Comparison of ENCODE assay signal across 16 cellular contexts in the genomic region with DNA sequence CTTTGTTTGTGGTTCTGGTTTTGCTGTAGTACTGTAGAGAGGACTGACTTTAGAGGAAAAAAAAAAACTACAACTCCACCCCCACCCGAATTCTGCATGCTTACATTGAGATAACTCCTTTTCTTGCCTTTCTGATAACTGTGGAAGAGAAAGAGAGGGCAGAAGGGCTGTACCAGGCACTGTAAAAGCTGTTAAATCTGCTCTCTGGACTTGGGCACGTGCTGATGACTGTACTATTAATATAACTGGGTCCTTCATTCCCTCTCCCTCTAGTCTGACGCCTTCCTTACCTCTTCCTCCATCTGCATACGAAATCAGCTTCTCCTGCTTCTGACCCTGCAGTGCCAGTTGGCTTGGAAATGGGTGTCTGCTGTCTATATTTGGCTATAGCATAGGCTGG. TPM values are rescaled to one million over a fixed set of nuclear protein-coding genes. Genes with fewer than 3 reads are reported as not detected.
DNase-seq lines count a peak whose midpoint lies in the region; ATAC-seq and TF ChIP-seq lines count a peak whose summit lies in the region.
"Had no signal": no experiment of that assay in that cellular context is flagged by ENCODE, and none has a peak within 500 bp of the region (broad histone marks: within the 10 kb centered on the region; RNA-seq: fewer than 3 reads in every experiment).

No MANE protein-coding gene starts in this region.

- H3K4me3 Mint-ChIP-seq in MCF 10A (ENCODE audit: unreplicated experiment), result no peak overlapping the region
- H3K4me3 Mint-ChIP-seq: activated naive CD8-positive, alpha-beta T cell treated with anti-CD3 and anti-CD28 coated beads, Interleukin-2, amount 10 ng/mL, durations not matched to agents 7 days and 5 days had no signal

- H3F3A ChIP-seq in Loucy (ENCODE audit: low read depth) (no peaks in the 10 kb centered on the region), MM.1S (ENCODE audit: insufficient read depth, low read length) (no peaks in the 10 kb centered on the region)

- peaks cover 42% of the 10 kb centered on the region for H3K4me1 Mint-ChIP-seq in MCF 10A (ENCODE audit: insufficient read depth, unreplicated experiment)

- H3K27me3 Mint-ChIP-seq in MCF 10A (ENCODE audit: insufficient read depth, unreplicated experiment), result no peaks in the 10 kb centered on the region
- H3K27me3 Mint-ChIP-seq: activated naive CD8-positive, alpha-beta T cell treated with anti-CD3 and anti-CD28 coated beads, Interleukin-2, amount 10 ng/mL, durations not matched to agents 7 days and 5 days had no signal

- TF ChIP-seq CTCF in Loucy (conservative IDR thresholded peaks at IDR 0.05; ENCODE audit: low read length) (no peak), MCF 10A (IDR thresholded peaks at IDR 0.05; ENCODE audit: unreplicated experiment) (no peak), suprapubic skin (IDR thresholded peaks at IDR 0.05) (no peak), MM.1S (IDR thresholded peaks at IDR 0.05; ENCODE audit: low read length) (no peak)

- WGBS in suprapubic skin, result 58% methylated on average over 4 of the region's 4 CpGs

- peak overlapping the region; percentile 86 for H3K27ac Mint-ChIP-seq in MCF 10A (ENCODE audit: low read depth, unreplicated experiment)
- H3K27ac Mint-ChIP-seq: activated naive CD8-positive, alpha-beta T cell treated with anti-CD3 and anti-CD28 coated beads, Interleukin-2, amount 10 ng/mL, durations not matched to agents 7 days and 5 days had no signal

- H3K9ac ChIP-seq in Loucy (ENCODE audit: low read depth, low read length, poor library complexity, severe bottlenecking), result peak overlapping the region; percentile 76
- no peak overlapping the region for H3K9ac ChIP-seq in MM.1S (ENCODE audit: low read length)
- H3K9ac ChIP-seq: parathyroid adenoma had no signal

- no peak for TF ChIP-seq EP300 in suprapubic skin (IDR thresholded peaks at IDR 0.05)

- H3K36me3 Mint-ChIP-seq in MCF 10A (ENCODE audit: insufficient read depth, unreplicated experiment), result peaks cover 2% of the 10 kb centered on the region

- H3K36me3 ChIP-seq in Loucy (ENCODE audit: insufficient read depth, low read length) (no peaks in the 10 kb centered on the region), suprapubic skin (no peaks in the 10 kb centered on the region), MM.1S (replicated peaks; ENCODE audit: insufficient read depth, low read length) (no peaks in the 10 kb centered on the region)
- H3K36me3 ChIP-seq: upper lobe of right lung had no signal

- H3K4me3 ChIP-seq in Loucy (ENCODE audit: low read length, poor library complexity, severe bottlenecking) (no peak overlapping the region), suprapubic skin (no peak overlapping the region), MM.1S (ENCODE audit: low read length) (no peak overlapping the region)
- H3K4me3 ChIP-seq: GM12878, upper lobe of right lung had no signal

- intact Hi-C loops in MCF 10A (cut with micrococcal nuclease), result no loop called here
- intact Hi-C loops in left ventricle myocardium superior (cut with micrococcal nuclease), result no loop called here

- BruUV-seq in MCF 10A (replicated peaks; lab: Mats Ljungman, UMichigan), result no TSS peak

- H3K9me2 ChIP-seq in Loucy (replicated peaks; ENCODE audit: low read depth, low read length) (no peaks in the 10 kb centered on the region), MM.1S (replicated peaks; ENCODE audit: insufficient read depth, low read length) (no peaks in the 10 kb centered on the region)

- H3K9me3 Mint-ChIP-seq in MCF 10A (ENCODE audit: unreplicated experiment), result no peaks in the 10 kb centered on the region
- H3K9me3 Mint-ChIP-seq: activated naive CD8-positive, alpha-beta T cell treated with anti-CD3 and anti-CD28 coated beads, Interleukin-2, amount 10 ng/mL, durations not matched to agents 7 days and 5 days had no signal

- H3K4me2 ChIP-seq in Loucy (ENCODE audit: low read depth, low read length, poor library complexity, severe bottlenecking) (peak overlapping the region; percentile 61), MM.1S (ENCODE audit: low read depth, low read length) (no peak overlapping the region)

- no peak for DNase-seq in MCF 10A (ENCODE audit: unreplicated experiment)
- DNase-seq in left ventricle myocardium superior, result no peak
- DNase-seq in suprapubic skin (ENCODE audit: low spot score in 2 of 2), result no peak
- no peak for DNase-seq in MM.1S
- no peak for DNase-seq in NCI-H774 (lab: John Stamatoyannopoulos, UW)
- DNase-seq: activated CD4-positive, CD25-positive, alpha-beta regulatory T cell; activated CD8-positive, alpha-beta memory T cell treated with anti-CD3 and anti-CD28 coated beads, Interleukin-2, amount 50 U/mL, for 48 hours; activated naive CD8-positive, alpha-beta T cell treated with anti-CD3 and anti-CD28 coated beads, Interleukin-2, amount 10 ng/mL, durations not matched to agents 7 days and 5 days; NCI-H1048; stimulated activated CD4-positive, alpha-beta T cell treated with anti-CD3 and anti-CD28 coated beads, Interleukin-15, amount 100 ng/mL, for 24 hours; upper lobe of right lung had no signal

- CTCF ChIA-PET in MCF 10A (lab: Yijun Ruan, JAX), result interaction anchor here (2.2 to 2.4 kb wide), 2 partner anchors 12 to 15 kb away, joined by 11 to 12 read pairs; partner anchors contain the start of gene MAPKBP1

- peak; percentile 68 for ATAC-seq in left ventricle myocardium superior
- ATAC-seq in HG03095 (IDR thresholded peaks at IDR 0.05; ENCODE audit: unreplicated experiment), result no peak
- ATAC-seq: GM12878, upper lobe of right lung had no signal

- POLR2A ChIA-PET in MCF 10A (lab: Yijun Ruan, JAX), result interaction anchor here (0.7 to 12.5 kb wide), 5 partner anchors 9 to 16 kb away, joined by 3 to 193 read pairs (median 7); partner anchors contain the start of gene MAPKBP1

- peaks cover 66% of the 10 kb centered on the region for H3K79me2 ChIP-seq in Loucy (ENCODE audit: insufficient read depth, low read length)
- H3K79me2 ChIP-seq in MM.1S (ENCODE audit: low read length), result no peaks in the 10 kb centered on the region

- H3K27me3 ChIP-seq in Loucy (ENCODE audit: insufficient read depth, low read length, poor library complexity, severe bottlenecking) (no peaks in the 10 kb centered on the region), suprapubic skin (no peaks in the 10 kb centered on the region), MM.1S (replicated peaks; ENCODE audit: insufficient read depth, low read length) (no peaks in the 10 kb centered on the region)
- H3K27me3 ChIP-seq: upper lobe of right lung had no signal

- H3K4me1 ChIP-seq in Loucy (ENCODE audit: insufficient read depth, low read length, poor library complexity, severe bottlenecking) (peaks cover 55% of the 10 kb centered on the region), suprapubic skin (peaks cover 71% of the 10 kb centered on the region), MM.1S (ENCODE audit: low read length) (no peaks in the 10 kb centered on the region)

- peak overlapping the region; percentile 15 for H3K27ac ChIP-seq in suprapubic skin
- no peak overlapping the region for H3K27ac ChIP-seq in MM.1S (ENCODE audit: low read length)
- H3K27ac ChIP-seq: C4-2B, parathyroid adenoma, upper lobe of right lung had no signal

- H2AFZ ChIP-seq in Loucy (ENCODE audit: low read length), result no peak overlapping the region
- no peak overlapping the region for H2AFZ ChIP-seq in MM.1S (ENCODE audit: low read length)
- H2AFZ ChIP-seq: parathyroid adenoma had no signal

- H4K20me1 ChIP-seq in Loucy (ENCODE audit: insufficient read depth, low read length, poor library complexity, severe bottlenecking) (no peaks in the 10 kb centered on the region), MM.1S (ENCODE audit: insufficient read depth, low read length) (no peaks in the 10 kb centered on the region)

- H3K9me3 ChIP-seq in Loucy (ENCODE audit: insufficient read depth, low read depth, low read length) (no peaks in the 10 kb centered on the region), suprapubic skin (no peaks in the 10 kb centered on the region), MM.1S (replicated peaks; ENCODE audit: insufficient read depth, low read length) (no peaks in the 10 kb centered on the region)
- H3K9me3 ChIP-seq: upper lobe of right lung had no signal

- TF ChIP-seq POLR2A in suprapubic skin (IDR thresholded peaks at IDR 0.05), result no peak

RNA-seq across cellular contexts. Expression of gene MAPKBP1, which starts 15.0 kb away (rescaled TPM):
- 33.2 and 35.0 TPM in 2 replicates for total RNA-seq in MCF 10A (2022)
- 17.0 TPM for total RNA-seq in left ventricle myocardium superior
- 100 to 1,000 TPM in 1 of 4 donors, 10 to 100 TPM in 3; 69.3 to 157 (median 81.6) TPM for total RNA-seq in suprapubic skin

RNA-seq across cellular contexts. Expression of gene JMJD7, which starts 38.7 kb away (rescaled TPM):
- total RNA-seq in MCF 10A (2022) (9.2 and 13.3 TPM in 2 replicates), left ventricle myocardium superior (16.7 TPM), suprapubic skin (10 to 100 TPM; 45.4 to 88.3 (median 60.9) TPM)

RNA-seq across cellular contexts. Expression of gene PLA2G4B, which starts 49.4 kb away (rescaled TPM):
- 3.8 and 5.0 TPM in 2 replicates for total RNA-seq in MCF 10A (2022)
- total RNA-seq in left ventricle myocardium superior, result 5.7 TPM
- total RNA-seq in suprapubic skin, result 100 to 1,000 TPM in 1 of 4 donors, 10 to 100 TPM in 3; 59.7 to 195 (median 73.7) TPM
